Comparison of ENCODE assay signal across 29 cellular contexts in the genomic region with DNA sequence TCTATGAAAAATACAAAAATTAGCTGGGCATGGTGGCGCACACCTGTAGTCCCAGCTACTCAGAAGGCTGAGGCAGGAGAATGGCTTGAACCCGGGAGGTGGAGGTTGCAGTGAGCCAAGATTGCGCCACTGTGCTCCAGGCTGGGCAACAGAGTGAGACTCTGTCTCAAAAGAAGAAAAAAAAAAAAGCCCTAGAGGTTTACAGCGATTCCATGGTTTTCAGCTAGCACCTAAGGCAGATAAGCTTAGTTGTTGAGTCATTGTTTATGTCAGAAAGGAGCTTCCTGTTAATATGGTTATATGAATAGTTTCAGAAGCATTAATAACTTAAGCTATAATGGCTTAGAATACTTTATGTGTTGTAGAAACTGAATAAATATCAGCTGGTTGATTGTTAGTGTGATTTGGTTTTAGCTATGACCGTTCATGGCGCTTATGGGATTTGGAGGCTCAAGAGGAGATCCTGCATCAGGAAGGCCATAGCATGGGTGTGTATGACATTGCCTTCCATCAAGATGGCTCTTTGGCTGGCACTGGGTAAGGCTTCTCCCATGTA. TPM values are rescaled to one million over a fixed set of nuclear protein-coding genes. Genes with fewer than 3 reads are reported as not detected.
DNase-seq lines count a peak whose midpoint lies in the region; ATAC-seq, FAIRE-seq and TF ChIP-seq lines count a peak whose summit lies in the region.
"Had no signal": no experiment of that assay in that cellular context is flagged by ENCODE, and none has a peak within 500 bp of the region (broad histone marks: within the 10 kb centered on the region; RNA-seq: fewer than 3 reads in every experiment).

No MANE protein-coding gene starts in this region.

- POLR2A ChIA-PET in K562 (lab: Yijun Ruan, JAX): interaction anchor here (0.5 to 2.0 kb wide), 7 partner anchors 9 to 840 kb away, joined by 3 to 8 read pairs (median 4); a partner anchor contains a TSS

- no peaks in the 10 kb centered on the region for H3K9me3 ChIP-seq in K562 (replicated peaks; ENCODE audit: control insufficient read depth, insufficient read depth, low read depth, low read length)
- H3K9me3 ChIP-seq: BLaER1 treated with 17β-estradiol and CSF1 and Interleukin-3, amounts not matched to agents 10 nM and 100 nM; SK-N-SH had no signal

- H3K4me1 ChIP-seq in K562 (replicated peaks in 1 of 2; ENCODE audit: control insufficient read depth in 2 of 2, insufficient read depth in 2 of 2, low read length in 2 of 2): peaks cover 0 to 5% of the 10 kb centered on the region in 2 experiments; a peak in 2 of 5 replicates

- no peak for TF ChIP-seq RAD21 in K562 (CRISPR knock-in tag; conservative IDR thresholded peaks at IDR 0.05 in 1 of 2, IDR thresholded peaks at IDR 0.05 in 1 of 2)

- DNase-seq in activated T-cell treated with anti-CD3 and anti-CD28 coated beads, Interleukin-2, amount 50 U/mL, for 72 hours: no peak
- no peak for DNase-seq in activated T-cell treated with anti-CD3 and anti-CD28 coated beads, Interleukin-2, amount 50 U/mL, for 48 hours
- DNase-seq in stimulated activated naive CD8-positive, alpha-beta T cell treated with anti-CD3 and anti-CD28 coated beads, Interleukin-15, Interleukin-2, amounts not matched to agents 100 U/mL and 50 U/mL, for 24 hours: no peak
- DNase-seq in K562 (ENCODE audit: extremely low read depth in 1 of 4, low spot score in 3 of 4) (no peak), iris pigment epithelial cell (ENCODE audit: low read depth) (peak; percentile 67)
- DNase-seq: AML-193; CD4-positive, alpha-beta T cell; COR-L47; DMS53; KBM-7; MM.1S; NCI-H2029; NCI-H446 treated with DMSO at 0.1 percent for 48 hours; NCI-H526; NCI-H82; NK-92 treated with Interleukin-12 subunit alpha and Interleukin-12 subunit beta, amount 100 ng/mL, for 24 hours; PC-3; SK-N-SH had no signal

- no peaks in the 10 kb centered on the region for H3K9me1 ChIP-seq in K562 (ENCODE audit: control insufficient read depth, insufficient read depth, low read length)

- in situ Hi-C loops in K562 (cut with MboI): no loop called here

- no peaks in the 10 kb centered on the region for H3K27me3 Mint-ChIP-seq in activated T-cell treated with anti-CD3 and anti-CD28 coated beads, Interleukin-2, amount 50 U/mL, for 72 hours (ENCODE audit: low read depth)
- H3K27me3 Mint-ChIP-seq in stimulated activated naive CD8-positive, alpha-beta T cell treated with anti-CD3 and anti-CD28 coated beads, Interleukin-15, Interleukin-2, amounts not matched to agents 100 ng/mL and 50 ng/mL, for 24 hours: no peaks in the 10 kb centered on the region
- H3K27me3 Mint-ChIP-seq: CD4-positive, alpha-beta T cell had no signal

- FAIRE-seq in K562 (lab: Jason Lieb, UNC): no peak
- FAIRE-seq: A204.1, G401.6, H1, HepG2 had no signal

- TF ChIP-seq POLR2A in K562 (conservative IDR thresholded peaks at IDR 0.05): no peak

- WGBS in K562 (ENCODE audit: insufficient coverage, low coverage, missing lambda C conversion rate): 81% methylated on average over 6 of the region's 6 CpGs

- H3K36me3 ChIP-seq in K562 (ENCODE audit: control insufficient read depth, insufficient read depth, low read length): peaks cover 80% of the 10 kb centered on the region

- no peaks in the 10 kb centered on the region for H3K27me3 ChIP-seq in K562 (ENCODE audit: control insufficient read depth in 2 of 2, insufficient read depth in 2 of 2, low read length in 2 of 2)
- H3K27me3 ChIP-seq: BLaER1 treated with 17β-estradiol and CSF1 and Interleukin-3, amounts not matched to agents 10 nM and 100 nM had no signal

- no peak for TF ChIP-seq CTCF in K562 (IDR thresholded peaks at IDR 0.05 in 2 of 3, conservative IDR thresholded peaks at IDR 0.05 in 1 of 3; ENCODE audit: insufficient read depth in 2 of 3, low read depth in 1 of 3, low read length in 3 of 3)

- H3K4me2 ChIP-seq in K562 (ENCODE audit: insufficient read depth, low read length): no peak overlapping the region
- H3K4me2 ChIP-seq: BLaER1 treated with 17β-estradiol and CSF1 and Interleukin-3, amounts not matched to agents 10 nM and 100 nM; SK-N-SH had no signal

- no peaks in the 10 kb centered on the region for H3K9me3 Mint-ChIP-seq in activated T-cell treated with anti-CD3 and anti-CD28 coated beads, Interleukin-2, amount 50 U/mL, for 72 hours
- no peaks in the 10 kb centered on the region for H3K9me3 Mint-ChIP-seq in stimulated activated naive CD8-positive, alpha-beta T cell treated with anti-CD3 and anti-CD28 coated beads, Interleukin-15, Interleukin-2, amounts not matched to agents 100 ng/mL and 50 ng/mL, for 24 hours
- H3K9me3 Mint-ChIP-seq: CD4-positive, alpha-beta T cell had no signal

- H3K4me3 ChIP-seq in K562: no peak overlapping the region
- H3K4me3 ChIP-seq: BLaER1 treated with 17β-estradiol and CSF1 and Interleukin-3, amounts not matched to agents 10 nM and 100 nM had no signal

- ATAC-seq in activated T-cell treated with anti-CD3 and anti-CD28 coated beads, Interleukin-2, amount 50 U/mL, for 72 hours (replicated peaks in 1 of 2): no peak
- no peak for ATAC-seq in stimulated activated naive CD8-positive, alpha-beta T cell treated with anti-CD3 and anti-CD28 coated beads, Interleukin-15, Interleukin-2, amounts not matched to agents 100 U/mL and 50 U/mL, for 24 hours
- ATAC-seq in K562 (0 out of 3 replicates have a peak, but pooled peaks have one; percentile 21), HG02798 (IDR thresholded peaks at IDR 0.05; ENCODE audit: poor library complexity, unreplicated experiment) (no peak), GM19395 (IDR thresholded peaks at IDR 0.05; ENCODE audit: unreplicated experiment) (no peak)
- ATAC-seq: HCT116, HepG2, PC-3 had no signal

- peak overlapping the region; percentile 53; the same call in 1 of the 3 replicates for H3K27ac ChIP-seq in K562 (ENCODE audit: extremely low read depth, low read depth, low read length)
- H3K27ac ChIP-seq: BLaER1 treated with 17β-estradiol and CSF1 and Interleukin-3, amounts not matched to agents 10 nM and 100 nM had no signal

- TF ChIP-seq EP300 in K562 (IDR thresholded peaks at IDR 0.05; ENCODE audit: low read length): no peak

- H4K20me1 ChIP-seq in K562 (replicated peaks; ENCODE audit: control insufficient read depth, insufficient read depth, low read length): 0 out of 2 replicates have a peak, but pooled peaks cover 3% of the 10 kb centered on the region

- H3K9ac ChIP-seq in K562 (ENCODE audit: insufficient read depth in 1 of 2, low read depth in 2 of 2, low read length in 2 of 2): no peak overlapping the region
- H3K9ac ChIP-seq: BLaER1 treated with 17β-estradiol and CSF1 and Interleukin-3, amounts not matched to agents 10 nM and 100 nM; SK-N-SH had no signal

- BruUV-seq in K562 (replicated peaks; lab: Mats Ljungman, UMichigan): no TSS peak

- no peak overlapping the region for H3K4me3 Mint-ChIP-seq in activated T-cell treated with anti-CD3 and anti-CD28 coated beads, Interleukin-2, amount 50 U/mL, for 72 hours
- no peak overlapping the region for H3K4me3 Mint-ChIP-seq in stimulated activated naive CD8-positive, alpha-beta T cell treated with anti-CD3 and anti-CD28 coated beads, Interleukin-15, Interleukin-2, amounts not matched to agents 100 ng/mL and 50 ng/mL, for 24 hours
- H3K4me3 Mint-ChIP-seq: CD4-positive, alpha-beta T cell had no signal

- peaks cover 5% of the 10 kb centered on the region for H3K4me1 Mint-ChIP-seq in activated T-cell treated with anti-CD3 and anti-CD28 coated beads, Interleukin-2, amount 50 U/mL, for 72 hours (ENCODE audit: low read depth)
- H3K4me1 Mint-ChIP-seq in stimulated activated naive CD8-positive, alpha-beta T cell treated with anti-CD3 and anti-CD28 coated beads, Interleukin-15, Interleukin-2, amounts not matched to agents 100 ng/mL and 50 ng/mL, for 24 hours (ENCODE audit: low read depth): no peaks in the 10 kb centered on the region

- H3K36me3 Mint-ChIP-seq in activated T-cell treated with anti-CD3 and anti-CD28 coated beads, Interleukin-2, amount 50 U/mL, for 72 hours (ENCODE audit: insufficient read depth in 2 of 2): peaks cover 13 to 29% of the 10 kb centered on the region in 2 donors
- H3K36me3 Mint-ChIP-seq in stimulated activated naive CD8-positive, alpha-beta T cell treated with anti-CD3 and anti-CD28 coated beads, Interleukin-15, Interleukin-2, amounts not matched to agents 100 ng/mL and 50 ng/mL, for 24 hours (ENCODE audit: low read depth): peaks cover 73% of the 10 kb centered on the region

- no peak overlapping the region for H2AFZ ChIP-seq in K562 (ENCODE audit: low read depth, low read length)

- peak overlapping the region; percentile 70 for H3K27ac Mint-ChIP-seq in activated T-cell treated with anti-CD3 and anti-CD28 coated beads, Interleukin-2, amount 50 U/mL, for 72 hours
- H3K27ac Mint-ChIP-seq in stimulated activated naive CD8-positive, alpha-beta T cell treated with anti-CD3 and anti-CD28 coated beads, Interleukin-15, Interleukin-2, amounts not matched to agents 100 ng/mL and 50 ng/mL, for 24 hours: peak overlapping the region; percentile 6
- H3K27ac Mint-ChIP-seq: CD4-positive, alpha-beta T cell had no signal

- CTCF ChIA-PET in K562 (lab: Yijun Ruan, JAX; ENCODE audit: low intra/inter-chr PET ratio): no interaction called here

- no peaks in the 10 kb centered on the region for H3K79me2 ChIP-seq in K562 (ENCODE audit: control insufficient read depth, insufficient read depth, low read length)

- intact Hi-C loops in K562 (cut with micrococcal nuclease): no loop called here

RNA-seq across cellular contexts. Expression of a gene that starts 13.0 kb away (rescaled TPM):
- total RNA-seq in activated T-cell treated with anti-CD3 and anti-CD28 coated beads, Interleukin-2, amount 50 U/mL, for 72 hours: under 1 TPM; 0.34 to 0.69 TPM
- total RNA-seq in K562 (2011; cell fraction: chromatin; rRNA removed; ENCODE audit: low replicate concordance): 2.4 and 2.9 TPM in 2 replicates
- 0.92 and 2.3 TPM in 2 replicates for total RNA-seq in K562 (2011; cell fraction: nucleolus; rRNA removed)
- 1.4 and 2.4 TPM in 2 replicates for total RNA-seq in K562 (2011; cell fraction: nucleoplasm; rRNA removed)
- total RNA-seq in K562 (2014; rRNA removed) (not detected in 2 replicates), K562 (2014; rRNA removed; fragmentation: Illumina TruSeq; extraction: Trizol) (not detected in 2 replicates), K562 (2015; rRNA removed; fragmentation: Illumina TruSeq; extraction: Trizol) (not detected in 2 replicates), K562 (2021) (0.22 TPM in 1 of 2 replicates, not detected in the other)
- polyA plus RNA-seq in K562 (2011; rRNA removed) (2.0 and 3.1 TPM in 2 replicates), K562 (2014; fragmentation: Illumina TruSeq; extraction: Trizol) (0.08 TPM in 1 of 2 replicates, not detected in the other), K562 (2014; fragmentation: Nextera tagmentation; extraction: Ambion mirVana) (under 1 TPM in 1 of 2 experiments, not detected in 1; 0.04 TPM), K562 (2014; rRNA removed) (0.08 and 0.11 TPM in 2 replicates)
- polyA plus RNA-seq in K562 (2011; cell fraction: cytosol; rRNA removed): 3.7 TPM in 2 replicates
- 8.0 and 10.7 TPM in 2 replicates for polyA plus RNA-seq in K562 (2011; cell fraction: nucleus; rRNA removed)
- polyA plus RNA-seq in K562 (2012): 0.26 and 0.57 TPM in 2 replicates
- 1.1 and 1.3 TPM in 2 replicates for polyA minus RNA-seq in K562 (2011; rRNA and poly(A)+ RNA removed)
- polyA minus RNA-seq in K562 (2011; cell fraction: cytosol; rRNA and poly(A)+ RNA removed): not detected in 2 replicates
- polyA minus RNA-seq in K562 (2011; cell fraction: nucleus; rRNA and poly(A)+ RNA removed): 0.94 and 2.2 TPM in 2 replicates
- total RNA-seq: Daoy, H1, LHCN-M2, PC-3 had no signal
- polyA plus RNA-seq: SK-N-SH had no signal

RNA-seq across cellular contexts. Expression of a gene that starts 14.7 kb away (rescaled TPM):
- total RNA-seq in activated T-cell treated with anti-CD3 and anti-CD28 coated beads, Interleukin-2, amount 50 U/mL, for 72 hours: 10 to 100 TPM; 34.0 to 49.0 TPM
- 40.6 and 50.9 TPM in 2 replicates for total RNA-seq in K562 (2011; cell fraction: chromatin; rRNA removed; ENCODE audit: low replicate concordance)
- total RNA-seq in K562 (2011; cell fraction: nucleolus; rRNA removed): 20.5 and 23.0 TPM in 2 replicates
- 26.3 and 27.7 TPM in 2 replicates for total RNA-seq in K562 (2011; cell fraction: nucleoplasm; rRNA removed)
- total RNA-seq in K562 (2014; rRNA removed) (36.2 and 39.8 TPM in 2 replicates), K562 (2014; rRNA removed; fragmentation: Illumina TruSeq; extraction: Trizol) (42.4 and 45.0 TPM in 2 replicates), K562 (2015; rRNA removed; fragmentation: Illumina TruSeq; extraction: Trizol) (52.7 and 53.2 TPM in 2 replicates), K562 (2021) (36.1 and 36.7 TPM in 2 replicates)
- polyA plus RNA-seq in K562 (2011; rRNA removed) (18.3 and 26.1 TPM in 2 replicates), K562 (2014; fragmentation: Illumina TruSeq; extraction: Trizol) (44.7 and 49.8 TPM in 2 replicates), K562 (2014; fragmentation: Nextera tagmentation; extraction: Ambion mirVana) (10 to 100 TPM; 25.8 to 66.0 TPM), K562 (2014; rRNA removed) (29.5 and 30.2 TPM in 2 replicates)
- polyA plus RNA-seq in K562 (2011; cell fraction: cytosol; rRNA removed): 19.0 and 20.2 TPM in 2 replicates
- 15.4 and 18.4 TPM in 2 replicates for polyA plus RNA-seq in K562 (2011; cell fraction: nucleus; rRNA removed)
- polyA plus RNA-seq in K562 (2012): 26.0 and 38.2 TPM in 2 replicates
- 19.3 and 21.5 TPM in 2 replicates for polyA minus RNA-seq in K562 (2011; rRNA and poly(A)+ RNA removed)
- polyA minus RNA-seq in K562 (2011; cell fraction: cytosol; rRNA and poly(A)+ RNA removed): 17.4 and 19.7 TPM in 2 replicates
- 9.0 and 15.3 TPM in 2 replicates for polyA minus RNA-seq in K562 (2011; cell fraction: nucleus; rRNA and poly(A)+ RNA removed)

RNA-seq across cellular contexts. Expression of a gene that starts 14.8 kb away (rescaled TPM):
- total RNA-seq in activated T-cell treated with anti-CD3 and anti-CD28 coated beads, Interleukin-2, amount 50 U/mL, for 72 hours: 10 to 100 TPM; 45.4 to 58.4 TPM
- 6.0 and 15.5 TPM in 2 replicates for total RNA-seq in K562 (2011; cell fraction: chromatin; rRNA removed; ENCODE audit: low replicate concordance)
- total RNA-seq in K562 (2011; cell fraction: nucleolus; rRNA removed): 3.7 and 4.7 TPM in 2 replicates
- 6.2 and 8.5 TPM in 2 replicates for total RNA-seq in K562 (2011; cell fraction: nucleoplasm; rRNA removed)
- 38.9 and 49.8 TPM in 2 replicates for total RNA-seq in K562 (2014; rRNA removed)
- 60.0 and 61.5 TPM in 2 replicates for total RNA-seq in K562 (2014; rRNA removed; fragmentation: Illumina TruSeq; extraction: Trizol)
- total RNA-seq in K562 (2015; rRNA removed; fragmentation: Illumina TruSeq; extraction: Trizol): 63.9 and 65.3 TPM in 2 replicates
- total RNA-seq in K562 (2021): 33.0 TPM in 2 replicates
- polyA plus RNA-seq in K562 (2011; rRNA removed): 30.1 and 42.9 TPM in 2 replicates
- 7.1 and 20.4 TPM in 2 replicates for polyA plus RNA-seq in K562 (2011; cell fraction: cytosol; rRNA removed)
- 9.9 and 13.4 TPM in 2 replicates for polyA plus RNA-seq in K562 (2011; cell fraction: nucleus; rRNA removed)
- 24.7 and 64.4 TPM in 2 replicates for polyA plus RNA-seq in K562 (2012)
- polyA plus RNA-seq in K562 (2014; fragmentation: Illumina TruSeq; extraction: Trizol): 69.5 and 76.9 TPM in 2 replicates
- 100 to 1,000 TPM; 132 to 147 TPM for polyA plus RNA-seq in K562 (2014; fragmentation: Nextera tagmentation; extraction: Ambion mirVana)
- polyA plus RNA-seq in K562 (2014; rRNA removed): 57.4 and 64.6 TPM in 2 replicates
- 29.1 and 33.8 TPM in 2 replicates for polyA minus RNA-seq in K562 (2011; rRNA and poly(A)+ RNA removed)
- polyA minus RNA-seq in K562 (2011; cell fraction: cytosol; rRNA and poly(A)+ RNA removed): 6.0 and 11.5 TPM in 2 replicates
- polyA minus RNA-seq in K562 (2011; cell fraction: nucleus; rRNA and poly(A)+ RNA removed): 3.5 and 8.0 TPM in 2 replicates

RNA-seq across cellular contexts. Expression of a gene that starts 49.9 kb away (rescaled TPM):
- total RNA-seq in activated T-cell treated with anti-CD3 and anti-CD28 coated beads, Interleukin-2, amount 50 U/mL, for 72 hours: 1 to 10 TPM; 1.4 to 3.8 TPM
- total RNA-seq in K562 (2011; cell fraction: chromatin; rRNA removed; ENCODE audit: low replicate concordance): 1.1 and 1.9 TPM in 2 replicates
- 0.83 and 1.2 TPM in 2 replicates for total RNA-seq in K562 (2011; cell fraction: nucleolus; rRNA removed)
- 0.73 and 0.84 TPM in 2 replicates for total RNA-seq in K562 (2011; cell fraction: nucleoplasm; rRNA removed)
- total RNA-seq in K562 (2014; rRNA removed) (0.64 and 0.78 TPM in 2 replicates), K562 (2014; rRNA removed; fragmentation: Illumina TruSeq; extraction: Trizol) (0.95 and 1.3 TPM in 2 replicates), K562 (2015; rRNA removed; fragmentation: Illumina TruSeq; extraction: Trizol) (0.80 and 1.0 TPM in 2 replicates), K562 (2021) (1.4 and 1.5 TPM in 2 replicates)
- polyA plus RNA-seq in K562 (2011; rRNA removed) (1.3 and 1.8 TPM in 2 replicates), K562 (2014; fragmentation: Illumina TruSeq; extraction: Trizol) (1.2 and 1.3 TPM in 2 replicates), K562 (2014; fragmentation: Nextera tagmentation; extraction: Ambion mirVana) (under 1 TPM; 0.35 to 0.71 TPM), K562 (2014; rRNA removed) (0.66 and 1.5 TPM in 2 replicates)
- 0.64 and 1.2 TPM in 2 replicates for polyA plus RNA-seq in K562 (2011; cell fraction: cytosol; rRNA removed)
- polyA plus RNA-seq in K562 (2011; cell fraction: nucleus; rRNA removed): 0.93 and 1.8 TPM in 2 replicates
- 1.6 and 4.2 TPM in 2 replicates for polyA plus RNA-seq in K562 (2012)
- 2.9 and 7.2 TPM in 2 replicates for polyA minus RNA-seq in K562 (2011; rRNA and poly(A)+ RNA removed)
- 1.0 and 2.5 TPM in 2 replicates for polyA minus RNA-seq in K562 (2011; cell fraction: cytosol; rRNA and poly(A)+ RNA removed)
- 0.54 and 0.67 TPM in 2 replicates for polyA minus RNA-seq in K562 (2011; cell fraction: nucleus; rRNA and poly(A)+ RNA removed)

RNA-seq across cellular contexts. Expression of a gene that starts 59.2 kb away (rescaled TPM):
- total RNA-seq in activated T-cell treated with anti-CD3 and anti-CD28 coated beads, Interleukin-2, amount 50 U/mL, for 72 hours: 10 to 100 TPM; 14.3 to 20.2 TPM
- 0.25 and 0.56 TPM in 2 replicates for total RNA-seq in K562 (2011; cell fraction: chromatin; rRNA removed; ENCODE audit: low replicate concordance)
- 0.17 and 0.53 TPM in 2 replicates for total RNA-seq in K562 (2011; cell fraction: nucleolus; rRNA removed)
- 0.59 and 0.84 TPM in 2 replicates for total RNA-seq in K562 (2011; cell fraction: nucleoplasm; rRNA removed)
- total RNA-seq in K562 (2014; rRNA removed) (0.16 and 0.18 TPM in 2 replicates), K562 (2014; rRNA removed; fragmentation: Illumina TruSeq; extraction: Trizol) (0.18 and 0.22 TPM in 2 replicates), K562 (2015; rRNA removed; fragmentation: Illumina TruSeq; extraction: Trizol) (0.22 and 0.23 TPM in 2 replicates), K562 (2021) (0.16 and 0.45 TPM in 2 replicates)
- polyA plus RNA-seq in K562 (2011; rRNA removed) (0.46 and 0.67 TPM in 2 replicates), K562 (2014; fragmentation: Illumina TruSeq; extraction: Trizol) (0.21 and 0.22 TPM in 2 replicates), K562 (2014; fragmentation: Nextera tagmentation; extraction: Ambion mirVana) (under 1 TPM; 0.07 TPM), K562 (2014; rRNA removed) (0.17 and 0.34 TPM in 2 replicates)
- polyA plus RNA-seq in K562 (2011; cell fraction: cytosol; rRNA removed): 0.63 and 1.2 TPM in 2 replicates
- 0.51 and 0.95 TPM in 2 replicates for polyA plus RNA-seq in K562 (2011; cell fraction: nucleus; rRNA removed)
- polyA plus RNA-seq in K562 (2012): 0.30 and 0.64 TPM in 2 replicates
- polyA minus RNA-seq in K562 (2011; rRNA and poly(A)+ RNA removed): 0.30 and 0.88 TPM in 2 replicates
- 0.55 TPM in 1 of 2 replicates, not detected in the other for polyA minus RNA-seq in K562 (2011; cell fraction: cytosol; rRNA and poly(A)+ RNA removed)
- polyA minus RNA-seq in K562 (2011; cell fraction: nucleus; rRNA and poly(A)+ RNA removed): 0.27 and 0.33 TPM in 2 replicates
- total RNA-seq: CD4-positive, alpha-beta T cell; Daoy; LHCN-M2 had no signal
- polyA plus RNA-seq: SK-N-SH had no signal
